Comparison of ENCODE assay signal across 8 cellular contexts in genomic region chr10:20004087-20004523, GRCh38.
DNase-seq lines count a peak whose midpoint lies in the region; ATAC-seq and TF ChIP-seq lines count a peak whose summit lies in the region.

No MANE protein-coding gene starts in this region.

- no peak overlapping the region for H3K27ac Mint-ChIP-seq in neural progenitor cell

- no peaks in the 10 kb centered on the region for H3K9me3 ChIP-seq in neural progenitor cell (ENCODE audit: low read depth)

- H3K27ac ChIP-seq in temporal lobe (ENCODE audit: low read depth, low read length), result peak overlapping the region; percentile 93
- no peak overlapping the region for H3K27ac ChIP-seq in neural progenitor cell

- H4K20me1 ChIP-seq in neural progenitor cell (ENCODE audit: low read depth), result no peaks in the 10 kb centered on the region

- H3K27me3 ChIP-seq in neural progenitor cell, result no peaks in the 10 kb centered on the region

- no peaks in the 10 kb centered on the region for H3K36me3 ChIP-seq in neural progenitor cell

- H3K4me1 Mint-ChIP-seq in neural progenitor cell, result peaks cover 8% of the 10 kb centered on the region

- H3K4me1 ChIP-seq in neural progenitor cell, result peaks cover 3% of the 10 kb centered on the region

- H3F3A ChIP-seq in neural progenitor cell (ENCODE audit: low read depth), result no peaks in the 10 kb centered on the region

- no peak overlapping the region for H2AFZ ChIP-seq in neural progenitor cell (replicated peaks)

- peak overlapping the region; percentile 20 for H3K4me3 ChIP-seq in GM12865 (ENCODE audit: low read depth, low read length)
- no peak overlapping the region for H3K4me3 ChIP-seq in neural progenitor cell

- intact Hi-C loops in head of caudate nucleus (cut with DNase I), result no loop called here

- H3K79me2 ChIP-seq in neural progenitor cell (ENCODE audit: low read depth), result peaks cover 38% of the 10 kb centered on the region

- no peak overlapping the region for H3K9ac ChIP-seq in neural progenitor cell

- H3K4me2 ChIP-seq in neural progenitor cell, result no peak overlapping the region

- H3K4me3 Mint-ChIP-seq in neural progenitor cell, result no peak overlapping the region

- ATAC-seq in HG02610 (IDR thresholded peaks at IDR 0.05; ENCODE audit: unreplicated experiment), result peak; percentile 32

- H3K27me3 Mint-ChIP-seq in neural progenitor cell (ENCODE audit: insufficient read depth, low read depth), result no peaks in the 10 kb centered on the region

- no peak for TF ChIP-seq CTCF in GM12865 (IDR thresholded peaks at IDR 0.05; ENCODE audit: insufficient read depth, low read depth, low read length, missing control alignments)
- TF ChIP-seq CTCF in neural progenitor cell (IDR thresholded peaks at IDR 0.05), result no peak

- DNase-seq in GM12865 (ENCODE audit: low read depth) (peak; percentile 63), NOMO-1 (lab: John Stamatoyannopoulos, UW; ENCODE audit: unreplicated experiment in 2 of 2) (peak; percentile 75 to 81), head of caudate nucleus (peak in 32 of 42 donors; percentile 13 to 72 (median 42)), cortex of kidney (lab: John Stamatoyannopoulos, UW) (no peak), neural progenitor cell (ENCODE audit: low spot score) (no peak)
- DNase-seq in activated CD8-positive, alpha-beta memory T cell treated with anti-CD3 and anti-CD28 coated beads for 24 hours, result no peak

- H3K36me3 Mint-ChIP-seq in neural progenitor cell, result peaks cover 25% of the 10 kb centered on the region

- H3K9me3 Mint-ChIP-seq in neural progenitor cell, result no peaks in the 10 kb centered on the region

Comparison
In these comparisons a context has a peak if more than half of its experiments do, and no peak if none do; other contexts are left out.
1. DNase-seq: peak in GM12865 (single experiment), NOMO-1 (2 of 2) and head of caudate nucleus (32 of 42); none in cortex of kidney (single experiment), activated CD8-positive, alpha-beta memory T cell treated with anti-CD3 and anti-CD28 coated beads for 24 hours (single experiment) and neural progenitor cell (single experiment).